8 cellular contexts compared by ENCODE assay signal in the genomic region with DNA sequence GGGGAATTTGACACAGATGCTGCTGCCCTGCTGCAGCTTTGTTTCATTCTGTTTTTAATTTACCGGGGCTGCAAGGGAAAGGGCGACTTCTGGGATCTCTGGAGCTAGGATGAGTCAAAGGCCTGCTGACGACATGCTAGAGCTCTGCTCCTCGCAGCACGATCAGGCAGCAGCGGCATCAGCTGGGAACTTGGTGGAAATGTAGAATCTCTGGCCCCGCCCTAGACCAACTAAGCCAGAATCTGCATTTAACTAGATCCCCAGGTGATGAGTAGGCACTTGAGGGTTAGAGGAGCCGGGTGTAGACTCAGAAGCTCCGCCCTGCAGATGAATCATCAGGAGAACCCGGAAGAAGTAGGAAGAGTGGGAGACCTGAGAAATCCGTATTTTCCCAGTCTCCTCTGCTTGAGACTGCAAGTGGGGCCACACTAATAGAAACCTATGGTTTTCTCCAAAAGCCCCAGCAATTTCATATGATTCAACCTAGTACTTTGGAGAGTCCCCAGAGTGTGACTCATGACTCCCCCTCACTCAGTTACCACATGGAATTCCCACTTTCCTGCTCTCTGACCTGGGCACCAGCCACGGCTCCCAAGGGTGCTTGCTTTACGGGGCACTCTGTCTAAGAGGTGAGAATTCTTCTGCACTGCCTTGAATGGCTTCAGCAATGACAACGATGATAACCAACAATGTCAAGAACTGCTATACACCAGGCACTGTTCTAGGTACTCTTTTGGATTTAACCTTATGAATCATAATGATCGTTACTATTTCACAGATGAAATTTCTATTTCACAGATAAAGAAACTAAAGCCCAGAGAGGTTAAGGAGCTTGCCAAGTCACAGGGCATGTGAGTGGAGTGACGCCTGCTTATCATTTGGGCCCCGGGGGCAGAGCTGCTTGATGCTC. TPM values are rescaled to one million over a fixed set of nuclear protein-coding genes. Genes with fewer than 3 reads are reported as not detected.
DNase-seq lines count a peak whose midpoint lies in the region; ATAC-seq, FAIRE-seq and TF ChIP-seq lines count a peak whose summit lies in the region.

No MANE protein-coding gene starts in this region.

- no peaks in the 10 kb centered on the region for H3K27me3 ChIP-seq in astrocyte (ENCODE audit: insufficient read depth, low read length)
- H3K27me3 ChIP-seq in ovary: no peaks in the 10 kb centered on the region

- H3K4me1 ChIP-seq in astrocyte (ENCODE audit: insufficient read depth, low read length) (peaks cover 40% of the 10 kb centered on the region), kidney (ENCODE audit: control insufficient read depth in 1 of 2, insufficient read depth in 1 of 2, low read depth in 1 of 2, low read length in 2 of 2) (no peaks in the 10 kb centered on the region), ovary (ENCODE audit: insufficient read depth) (no peaks in the 10 kb centered on the region)

- ATAC-seq in GM18505 (IDR thresholded peaks at IDR 0.05; ENCODE audit: unreplicated experiment) (peak; percentile 45), HG03135 (IDR thresholded peaks at IDR 0.05; ENCODE audit: unreplicated experiment) (peak; percentile 52)

- H3K9me3 Mint-ChIP-seq in astrocyte (ENCODE audit: unreplicated experiment): no peaks in the 10 kb centered on the region

- peak overlapping the region; percentile 72 for H3K4me3 Mint-ChIP-seq in astrocyte (ENCODE audit: unreplicated experiment)

- TF ChIP-seq POLR2A in GM18505 (IDR thresholded peaks at IDR 0.05; ENCODE audit: borderline replicate concordance, extremely low read depth, insufficient read depth, insufficient read length): peak; percentile 40
- no peak for TF ChIP-seq POLR2A in ovary (IDR thresholded peaks at IDR 0.05)

- 50 to 52% (median 51%) methylated on average over 17 of the region's 17 CpGs for WGBS in ovary, 3 donors

- FAIRE-seq in astrocyte (lab: Jason Lieb, UNC) (no peak), kidney (lab: Jason Lieb, UNC) (no peak)

- H3K9me3 ChIP-seq in astrocyte (ENCODE audit: insufficient read depth, low read depth, low read length) (no peaks in the 10 kb centered on the region), kidney (ENCODE audit: control insufficient read depth in 1 of 2, low read length in 2 of 2) (no peaks in the 10 kb centered on the region), ovary (no peaks in the 10 kb centered on the region)

- peak overlapping the region; percentile 97 for H3K27ac Mint-ChIP-seq in astrocyte (ENCODE audit: unreplicated experiment)

- peak; percentile 40 for DNase-seq in 8988T
- DNase-seq in OCI-M1 (lab: John Stamatoyannopoulos, UW): peak; percentile 51
- DNase-seq in astrocyte (ENCODE audit: low read depth): peak; percentile 98
- peak; percentile 72 for DNase-seq in kidney
- peak; percentile 40 for DNase-seq in stimulated activated CD8-positive, alpha-beta memory T cell treated with anti-CD3 and anti-CD28 coated beads, Interleukin-4, amount 100 ng/mL, for 24 hours (ENCODE audit: low read depth)
- no peak for DNase-seq in ovary

- no peaks in the 10 kb centered on the region for H4K20me1 ChIP-seq in astrocyte (ENCODE audit: insufficient read depth, low read length)

- TF ChIP-seq CTCF in astrocyte (IDR thresholded peaks at IDR 0.05; ENCODE audit: insufficient read depth, low read depth, low read length) (peak; percentile 19), kidney (IDR thresholded peaks at IDR 0.05; ENCODE audit: borderline replicate concordance, extremely low read depth, insufficient read depth) (no peak), ovary (IDR thresholded peaks at IDR 0.05) (no peak)

- no peaks in the 10 kb centered on the region for H3K36me3 ChIP-seq in astrocyte (ENCODE audit: insufficient read depth, low read length)
- H3K36me3 ChIP-seq in kidney (ENCODE audit: control insufficient read depth in 1 of 2, insufficient read depth in 2 of 2, low read length in 2 of 2): no peaks in the 10 kb centered on the region
- no peaks in the 10 kb centered on the region for H3K36me3 ChIP-seq in ovary

- no peaks in the 10 kb centered on the region for H3K79me2 ChIP-seq in astrocyte (ENCODE audit: insufficient read depth, low read length)

- TF ChIP-seq EP300 in ovary (IDR thresholded peaks at IDR 0.05): no peak

- H3K4me1 Mint-ChIP-seq in astrocyte (ENCODE audit: low read depth, unreplicated experiment): peaks cover 32% of the 10 kb centered on the region

- H3K27me3 Mint-ChIP-seq in astrocyte (ENCODE audit: low read depth, unreplicated experiment): no peaks in the 10 kb centered on the region

- peak overlapping the region; percentile 30 for H3K4me3 ChIP-seq in astrocyte (ENCODE audit: insufficient read depth, low read depth, low read length)
- no peak overlapping the region for H3K4me3 ChIP-seq in kidney (ENCODE audit: low read length in 2 of 2)
- no peak overlapping the region for H3K4me3 ChIP-seq in ovary

- peak overlapping the region; percentile 81 for H3K4me2 ChIP-seq in astrocyte (ENCODE audit: low read length)

- H3K36me3 Mint-ChIP-seq in astrocyte (ENCODE audit: low read depth, unreplicated experiment): peaks cover 3% of the 10 kb centered on the region

- intact Hi-C loops in kidney (cut with DNase I): no loop called here
- intact Hi-C loops in ovary (cut with DNase I): loop anchor here in 1 of 4 donors (10.0 kb wide), 1 partner anchor 45 kb away; no protein-coding TSS in a partner anchor

- H3K9ac ChIP-seq in astrocyte (ENCODE audit: low read length) (peak overlapping the region; percentile 75), kidney (ENCODE audit: low read length in 2 of 2) (no peak overlapping the region)

- H2AFZ ChIP-seq in astrocyte (ENCODE audit: low read depth, low read length): no peak overlapping the region

- H3K27ac ChIP-seq in astrocyte (ENCODE audit: low read depth, low read length) (peak overlapping the region; percentile 80), kidney (ENCODE audit: low read depth in 2 of 2, low read length in 2 of 2) (no peak overlapping the region), ovary (no peak overlapping the region)

RNA-seq across cellular contexts. Expression of a gene that starts 18.1 kb away (rescaled TPM):
- total RNA-seq in astrocyte: 124 and 144 TPM in 2 replicates
- 34.2 TPM for total RNA-seq in kidney
- polyA plus RNA-seq in kidney (ENCODE audit: insufficient read depth, low read depth, low replicate concordance): 46.1 TPM
- total RNA-seq in ovary: 1 to 10 TPM in 5 of 7 donors, under 1 TPM in 2; 0.73 to 3.6 (median 1.7) TPM
- under 1 TPM; 0.67 to 0.81 TPM for polyA plus RNA-seq in ovary

RNA-seq across cellular contexts. Expression of a gene that starts 49.4 kb away (rescaled TPM):
- 22.2 and 23.4 TPM in 2 replicates for total RNA-seq in astrocyte
- 24.9 TPM for total RNA-seq in kidney
- 36.8 TPM for polyA plus RNA-seq in kidney (ENCODE audit: insufficient read depth, low read depth, low replicate concordance)
- 10 to 100 TPM; 13.9 to 24.3 (median 22.7) TPM for total RNA-seq in ovary
- 10 to 100 TPM in 1 of 2 donors, 1 to 10 TPM in 1; 8.5 to 34.8 TPM for polyA plus RNA-seq in ovary

RNA-seq across cellular contexts. Expression of a gene that starts 52.0 kb away (rescaled TPM):
- total RNA-seq in astrocyte: 390 and 401 TPM in 2 replicates
- total RNA-seq in kidney: 49.8 TPM
- 80.9 TPM for polyA plus RNA-seq in kidney (ENCODE audit: insufficient read depth, low read depth, low replicate concordance)
- 10 to 100 TPM in 6 of 7 donors, 1 to 10 TPM in 1; 9.8 to 32.7 (median 18.0) TPM for total RNA-seq in ovary
- polyA plus RNA-seq in ovary: 1 to 10 TPM; 5.7 to 9.3 TPM

Comparison
In these comparisons a context has a peak if more than half of its experiments do, and no peak if none do; other contexts are left out.
1. DNase-seq: peak in 8988T (single experiment), OCI-M1 (single experiment), astrocyte (single experiment), kidney (single experiment) and stimulated activated CD8-positive, alpha-beta memory T cell treated with anti-CD3 and anti-CD28 coated beads, Interleukin-4, amount 100 ng/mL, for 24 hours (single experiment); none in ovary (0 of 5).